8 cellular contexts compared by ENCODE assay signal in genomic region chr6:34697544-34697836, GRCh38. TPM values are rescaled to one million over a fixed set of nuclear protein-coding genes. Genes with fewer than 3 reads are reported as not detected.
DNase-seq lines count a peak whose midpoint lies in the region; ATAC-seq lines count a peak whose summit lies in the region.

No MANE protein-coding gene starts in this region.

- H3K9me3 ChIP-seq in iPS-15b (ENCODE audit: control insufficient read depth, insufficient read depth, low read length) (no peaks in the 10 kb centered on the region), subcutaneous abdominal adipose tissue (ENCODE audit: control insufficient read depth in 5 of 5, low read length in 5 of 5) (no peaks in the 10 kb centered on the region)

- peaks cover 11% of the 10 kb centered on the region for H3K36me3 Mint-ChIP-seq in T-helper 2 cell treated with Interferon-gamma antibody and Interleukin-4, amounts not matched to agents 5 μg/mL and 100 μg/mL, for 36 hours (ENCODE audit: low read depth)
- peaks cover 24% of the 10 kb centered on the region for H3K36me3 Mint-ChIP-seq in activated CD8-positive, alpha-beta T cell treated with anti-CD3 and anti-CD28 coated beads, Interleukin-2, amount 10 ng/mL, durations not matched to agents 7 days and 5 days (ENCODE audit: low read depth)

- H3K27me3 Mint-ChIP-seq in T-helper 2 cell treated with Interferon-gamma antibody and Interleukin-4, amounts not matched to agents 5 μg/mL and 100 μg/mL, for 36 hours (ENCODE audit: low read depth) = no peaks in the 10 kb centered on the region
- peaks cover 2% of the 10 kb centered on the region for H3K27me3 Mint-ChIP-seq in activated CD8-positive, alpha-beta T cell treated with anti-CD3 and anti-CD28 coated beads, Interleukin-2, amount 10 ng/mL, durations not matched to agents 7 days and 5 days (ENCODE audit: low read depth)

- CTCF ChIA-PET in activated CD8-positive, alpha-beta T cell treated with anti-CD3 and anti-CD28 coated beads, Interleukin-2, amount 10 ng/mL, durations not matched to agents 7 days and 5 days (lab: Charles Lee) = interaction anchor here (0.6 to 1.3 kb wide), 2 partner anchors 60 to 277 kb away, joined by 3 read pairs; partner anchors contain the start of gene SNRPC

- no peak for ATAC-seq in activated CD8-positive, alpha-beta T cell treated with anti-CD3 and anti-CD28 coated beads, Interleukin-2, amount 10 ng/mL, durations not matched to agents 7 days and 5 days

- POLR2A ChIA-PET in activated CD8-positive, alpha-beta T cell treated with anti-CD3 and anti-CD28 coated beads, Interleukin-2, amount 10 ng/mL, durations not matched to agents 7 days and 5 days (lab: Charles Lee) = interaction anchor here (2.5 to 3.2 kb wide), 2 partner anchors 25 to 40 kb away, joined by 15 to 20 read pairs; no protein-coding TSS in a partner anchor

- H3K27ac ChIP-seq in subcutaneous abdominal adipose tissue (ENCODE audit: low read depth, low read length) = no peak overlapping the region

- peak overlapping the region; percentile 56 for H3K4me3 ChIP-seq in iPS-15b (ENCODE audit: low read depth, low read length)
- H3K4me3 ChIP-seq in subcutaneous abdominal adipose tissue (ENCODE audit: low read depth in 1 of 5, low read length in 5 of 5) = peak overlapping the region; percentile 75 to 96 (median 95)

- H3K4me3 Mint-ChIP-seq in T-helper 2 cell treated with Interferon-gamma antibody and Interleukin-4, amounts not matched to agents 5 μg/mL and 100 μg/mL, for 36 hours = peak overlapping the region; percentile 91
- peak overlapping the region; percentile 93 for H3K4me3 Mint-ChIP-seq in activated CD8-positive, alpha-beta T cell treated with anti-CD3 and anti-CD28 coated beads, Interleukin-2, amount 10 ng/mL, durations not matched to agents 7 days and 5 days

- H3K9ac ChIP-seq in iPS-15b (ENCODE audit: low read depth, low read length) (no peak overlapping the region), subcutaneous abdominal adipose tissue (ENCODE audit: low read length in 5 of 5) (peak overlapping the region in 1 of 5 donors; percentile 78)

- peak overlapping the region; percentile 96 for H3K27ac Mint-ChIP-seq in T-helper 2 cell treated with Interferon-gamma antibody and Interleukin-4, amounts not matched to agents 5 μg/mL and 100 μg/mL, for 36 hours
- peak overlapping the region; percentile 96 for H3K27ac Mint-ChIP-seq in activated CD8-positive, alpha-beta T cell treated with anti-CD3 and anti-CD28 coated beads, Interleukin-2, amount 10 ng/mL, durations not matched to agents 7 days and 5 days

- H3K4me1 Mint-ChIP-seq in T-helper 2 cell treated with Interferon-gamma antibody and Interleukin-4, amounts not matched to agents 5 μg/mL and 100 μg/mL, for 36 hours (ENCODE audit: low read depth) = peaks cover 34% of the 10 kb centered on the region
- peaks cover 38% of the 10 kb centered on the region for H3K4me1 Mint-ChIP-seq in activated CD8-positive, alpha-beta T cell treated with anti-CD3 and anti-CD28 coated beads, Interleukin-2, amount 10 ng/mL, durations not matched to agents 7 days and 5 days (ENCODE audit: low read depth)

- no peaks in the 10 kb centered on the region for H3K27me3 ChIP-seq in iPS-15b (ENCODE audit: control insufficient read depth, insufficient read depth, low read length)
- H3K27me3 ChIP-seq in subcutaneous abdominal adipose tissue (ENCODE audit: control insufficient read depth in 5 of 5, insufficient read depth in 4 of 5, low read length in 5 of 5) = no peaks in the 10 kb centered on the region

- H3K36me3 ChIP-seq in iPS-15b (ENCODE audit: control insufficient read depth, insufficient read depth, low read length) (peaks cover 4% of the 10 kb centered on the region), subcutaneous abdominal adipose tissue (ENCODE audit: control insufficient read depth in 5 of 5, insufficient read depth in 5 of 5, low read length in 5 of 5) (no peaks in the 10 kb centered on the region)

- DNase-seq in T-helper 2 cell treated with Interferon-gamma antibody and Interleukin-4, amounts not matched to agents 5 μg/mL and 100 μg/mL, for 36 hours (ENCODE audit: low spot score) = no peak
- DNase-seq in T-helper 2 cell (no peak), DMS 273 (lab: John Stamatoyannopoulos, UW; ENCODE audit: unreplicated experiment) (no peak), NCI-H1417 (lab: John Stamatoyannopoulos, UW) (no peak), CD1c-positive myeloid dendritic cell (ENCODE audit: extremely low spot score) (no peak)
- no peak for DNase-seq in activated CD8-positive, alpha-beta T cell treated with anti-CD3 and anti-CD28 coated beads, Interleukin-2, amount 10 ng/mL, durations not matched to agents 7 days and 5 days

- H3K9me3 Mint-ChIP-seq in T-helper 2 cell treated with Interferon-gamma antibody and Interleukin-4, amounts not matched to agents 5 μg/mL and 100 μg/mL, for 36 hours = no peaks in the 10 kb centered on the region
- H3K9me3 Mint-ChIP-seq in activated CD8-positive, alpha-beta T cell treated with anti-CD3 and anti-CD28 coated beads, Interleukin-2, amount 10 ng/mL, durations not matched to agents 7 days and 5 days (ENCODE audit: insufficient read depth) = no peaks in the 10 kb centered on the region

- H3K4me1 ChIP-seq in iPS-15b (ENCODE audit: control insufficient read depth, insufficient read depth, low read length) (no peaks in the 10 kb centered on the region), subcutaneous abdominal adipose tissue (ENCODE audit: control insufficient read depth in 5 of 5, insufficient read depth in 5 of 5, low read length in 5 of 5) (peaks cover 0 to 40% (median 37%) of the 10 kb centered on the region in 5 donors)

RNA-seq across cellular contexts. Expression of gene ILRUN, which starts 0.9 kb away (rescaled TPM):
- 10 to 100 TPM; 57.4 to 58.8 TPM for total RNA-seq in activated CD8-positive, alpha-beta T cell treated with anti-CD3 and anti-CD28 coated beads, Interleukin-2, amount 10 ng/mL, durations not matched to agents 7 days and 5 days

RNA-seq across cellular contexts. Expression of gene SNRPC, which starts 59.8 kb away (rescaled TPM):
- total RNA-seq in activated CD8-positive, alpha-beta T cell treated with anti-CD3 and anti-CD28 coated beads, Interleukin-2, amount 10 ng/mL, durations not matched to agents 7 days and 5 days = 100 to 1,000 TPM; 130 to 145 TPM
